Comparison of ENCODE assay signal across 10 cellular contexts in the genomic region with DNA sequence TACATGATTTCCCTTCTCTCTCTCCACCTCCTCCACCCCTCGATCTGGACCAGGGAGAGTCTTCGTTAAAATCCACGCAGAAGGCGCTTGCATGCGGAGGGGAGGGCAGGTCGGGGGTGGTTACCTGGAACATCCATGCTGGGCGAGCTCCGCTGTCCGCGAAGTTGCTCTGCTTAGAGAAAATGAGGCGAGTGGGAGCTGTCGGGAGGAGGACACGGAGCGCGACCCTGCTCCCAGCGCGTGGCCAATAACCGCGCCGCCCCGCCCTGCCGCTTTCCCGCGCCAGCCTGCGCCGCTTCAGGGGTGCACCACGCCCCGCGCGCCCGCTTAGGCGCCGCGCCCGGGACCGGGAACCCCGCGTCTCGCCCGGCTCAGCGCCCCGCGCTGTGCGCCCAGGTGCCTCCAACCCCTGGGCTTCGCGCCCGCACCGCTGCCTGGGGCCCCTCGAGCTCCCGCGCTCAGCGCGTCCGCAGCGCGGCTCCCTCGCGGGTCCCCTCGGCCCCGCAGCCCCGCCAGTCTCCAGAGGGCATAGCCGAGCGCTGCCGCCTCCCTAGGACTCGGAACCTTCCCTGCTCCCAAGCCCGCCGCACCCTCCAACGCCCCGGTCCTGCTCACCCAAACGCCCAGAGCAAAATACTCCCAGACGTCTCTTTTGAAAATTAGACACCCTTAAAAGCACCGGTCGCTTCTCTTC. TPM values are rescaled to one million over a fixed set of nuclear protein-coding genes. Genes with fewer than 3 reads are reported as not detected.
DNase-seq lines count a peak whose midpoint lies in the region; ATAC-seq and TF ChIP-seq lines count a peak whose summit lies in the region.
"Had no signal": no experiment of that assay in that cellular context is flagged by ENCODE, and none has a peak within 500 bp of the region (broad histone marks: within the 10 kb centered on the region; RNA-seq: fewer than 3 reads in every experiment).

No MANE protein-coding gene starts in this region.

- WGBS in tibial nerve, 2 donors, result 0 to 1% methylated on average over 43 to 72 of the region's 73 CpGs

- H3K27me3 ChIP-seq in neuron (ENCODE audit: insufficient read depth, low read length) (peaks cover 26% of the 10 kb centered on the region), tibial nerve (peaks cover 0 to 50% of the 10 kb centered on the region in 2 donors)

- no peak for TF ChIP-seq POLR2A in tibial nerve (IDR thresholded peaks at IDR 0.05)

- ATAC-seq in activated CD4-positive, CD25-positive, alpha-beta regulatory T cell treated with anti-CD3 and anti-CD28 coated beads, Interleukin-2, amount 50 U/mL, for 24 hours, result no peak

- H3K4me3 ChIP-seq in neuron (ENCODE audit: low read length) (peak overlapping the region; percentile 6), tibial nerve (peak overlapping the region in 2 of 4 donors; percentile 28 to 37)

- TF ChIP-seq CTCF in tibial nerve (IDR thresholded peaks at IDR 0.05), result no peak

- no peak for TF ChIP-seq EP300 in tibial nerve (IDR thresholded peaks at IDR 0.05)

- H3K9me3 ChIP-seq in neuron (ENCODE audit: low read length), result no peaks in the 10 kb centered on the region
- no peaks in the 10 kb centered on the region for H3K9me3 ChIP-seq in tibial nerve

- DNase-seq in D341Med (ENCODE audit: low spot score) (peak; percentile 63), NCI-H146 (lab: John Stamatoyannopoulos, UW) (peak; percentile 83), dermis blood vessel endothelial cell (peak; percentile 9), tibial nerve (ENCODE audit: low spot score in 2 of 2) (no peak), foreskin melanocyte (no peak), LoVo (ENCODE audit: low spot score) (no peak)
- DNase-seq: MV-4-11 had no signal

- H3K4me1 ChIP-seq in neuron (ENCODE audit: insufficient read depth, low read length), result peaks cover 9% of the 10 kb centered on the region
- peaks cover 0 to 32% (median 0%) of the 10 kb centered on the region in 4 donors for H3K4me1 ChIP-seq in tibial nerve

- peak overlapping the region; percentile 19 for H2AFZ ChIP-seq in neuron (ENCODE audit: low read depth, low read length)

- H3K36me3 ChIP-seq in neuron (ENCODE audit: insufficient read depth, low read length), result no peaks in the 10 kb centered on the region
- no peaks in the 10 kb centered on the region for H3K36me3 ChIP-seq in tibial nerve

- no peak overlapping the region for H3K27ac ChIP-seq in tibial nerve
- H3K27ac ChIP-seq: VCaP had no signal

RNA-seq across cellular contexts. Expression of a gene that starts 0.6 kb away (rescaled TPM):
- total RNA-seq in dermis blood vessel endothelial cell (not detected in 2 replicates), tibial nerve (1 to 10 TPM in 1 of 4 donors, not detected in 3; 3.1 TPM)

Comparison
In these comparisons a context has a peak if more than half of its experiments do, and no peak if none do; other contexts are left out.
1. DNase-seq: peak in D341Med (single experiment), NCI-H146 (single experiment) and dermis blood vessel endothelial cell (single experiment); none in tibial nerve (0 of 2), foreskin melanocyte (single experiment) and LoVo (single experiment).